ENCODE assay signal across 8 cellular contexts in genomic region chr2:53913721-53914120, GRCh38. TPM values are rescaled to one million over a fixed set of nuclear protein-coding genes. Genes with fewer than 3 reads are reported as not detected.
DNase-seq lines count a peak whose midpoint lies in the region; ATAC-seq and TF ChIP-seq lines count a peak whose summit lies in the region.

No MANE protein-coding gene starts in this region.

- H3K4me1 ChIP-seq in right atrium auricular region: no peaks in the 10 kb centered on the region
- H3K4me1 ChIP-seq in ovary (ENCODE audit: insufficient read depth): no peaks in the 10 kb centered on the region

- no peak for TF ChIP-seq POLR2A in ovary (IDR thresholded peaks at IDR 0.05)

- ATAC-seq in GM18861 (IDR thresholded peaks at IDR 0.05; ENCODE audit: unreplicated experiment) (peak; percentile 95), HG02642 (IDR thresholded peaks at IDR 0.05; ENCODE audit: poor library complexity, unreplicated experiment) (peak; percentile 93)

- H3K36me3 ChIP-seq in right atrium auricular region (peaks cover 30% of the 10 kb centered on the region), ovary (no peaks in the 10 kb centered on the region)

- no peak for TF ChIP-seq EP300 in ovary (IDR thresholded peaks at IDR 0.05)

- DNase-seq in OCI-M1 (lab: John Stamatoyannopoulos, UW) (peak; percentile 6), fibroblast of the conjunctiva (ENCODE audit: low read depth) (peak; percentile 26), NCI-H2196 (lab: John Stamatoyannopoulos, UW; ENCODE audit: unreplicated experiment) (no peak), right atrium auricular region (ENCODE audit: low spot score) (no peak), ovary (no peak), RWPE1 (ENCODE audit: low spot score) (no peak)

- H3K27ac ChIP-seq in right atrium auricular region (no peak overlapping the region), ovary (no peak overlapping the region), RWPE1 (no peak overlapping the region)

- POLR2A ChIA-PET in RWPE1 (lab: Yijun Ruan, JAX; ENCODE audit: low non-redundant PET): no interaction called here

- TF ChIP-seq CTCF in right atrium auricular region (IDR thresholded peaks at IDR 0.05) (no peak), ovary (IDR thresholded peaks at IDR 0.05) (no peak), RWPE1 (conservative IDR thresholded peaks at IDR 0.05; ENCODE audit: low read depth) (no peak)

- H3K9me3 ChIP-seq in right atrium auricular region (no peaks in the 10 kb centered on the region), ovary (no peaks in the 10 kb centered on the region)

- CTCF ChIA-PET in RWPE1 (lab: Yijun Ruan, JAX): no interaction called here

- intact Hi-C loops in ovary (cut with DNase I): no loop called here

- no peaks in the 10 kb centered on the region for H3K27me3 ChIP-seq in right atrium auricular region
- no peaks in the 10 kb centered on the region for H3K27me3 ChIP-seq in ovary

- H3K4me3 ChIP-seq in right atrium auricular region (no peak overlapping the region), ovary (no peak overlapping the region)

- 72 to 76% (median 74%) methylated on average over 3 of the region's 3 CpGs for WGBS in ovary, 3 donors

RNA-seq across cellular contexts. Expression of gene GPR75, which starts 54.0 kb away (rescaled TPM):
- total RNA-seq in right atrium auricular region: 1 to 10 TPM; 1.3 to 2.5 TPM
- total RNA-seq in ovary: 1 to 10 TPM; 2.1 to 4.9 (median 2.8) TPM
- polyA plus RNA-seq in ovary: 1 to 10 TPM; 1.1 to 4.1 TPM

RNA-seq across cellular contexts. Expression of gene PSME4, which starts 57.1 kb away (rescaled TPM):
- total RNA-seq in right atrium auricular region (10 to 100 TPM; 44.3 to 61.4 TPM), ovary (10 to 100 TPM; 26.1 to 52.1 (median 33.3) TPM)
- polyA plus RNA-seq in ovary: 10 to 100 TPM; 12.8 to 18.9 TPM

Comparison
In these comparisons a context has a peak if more than half of its experiments do, and no peak if none do; other contexts are left out.
1. DNase-seq: peak in OCI-M1 (single experiment) and fibroblast of the conjunctiva (single experiment); none in NCI-H2196 (single experiment), right atrium auricular region (single experiment), ovary (0 of 5) and RWPE1 (single experiment).